8 cellular contexts compared by ENCODE assay signal in the genomic region with DNA sequence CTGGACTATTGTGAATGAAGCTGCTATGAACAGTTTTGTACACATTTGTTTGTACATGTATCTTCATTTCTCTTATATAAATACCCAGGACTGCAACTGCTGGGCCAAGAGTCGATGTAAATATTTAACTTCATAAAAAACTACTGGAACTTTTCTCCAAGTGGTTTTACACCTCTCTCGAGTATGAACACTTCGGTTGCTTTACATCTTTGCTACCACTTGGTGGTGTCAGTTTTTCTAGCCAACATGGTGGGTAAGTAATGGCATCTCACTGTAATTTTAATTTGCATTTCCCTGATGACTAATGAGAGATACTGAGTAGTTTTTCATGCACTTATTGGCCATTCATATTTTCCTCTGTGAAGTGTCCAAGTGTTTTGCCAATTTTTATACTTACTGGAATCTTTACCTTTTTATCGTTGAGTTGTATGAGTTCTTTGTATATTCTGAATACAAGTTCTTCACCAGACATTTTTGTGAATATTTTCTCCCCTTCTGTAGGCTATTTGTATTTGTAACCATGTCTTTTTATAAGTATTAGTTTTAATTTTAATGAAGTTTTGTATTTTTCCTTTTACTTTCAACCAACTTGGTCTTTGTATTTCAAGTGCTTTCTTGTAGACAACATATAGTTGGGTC. TPM values are rescaled to one million over a fixed set of nuclear protein-coding genes. Genes with fewer than 3 reads are reported as not detected.
DNase-seq lines count a peak whose midpoint lies in the region; ATAC-seq and TF ChIP-seq lines count a peak whose summit lies in the region.

No MANE protein-coding gene starts in this region.

- no peak overlapping the region for H3K4me3 ChIP-seq in AG04450 (ENCODE audit: low read depth, low read length)
- no peak overlapping the region for H3K4me3 ChIP-seq in GM12865 (ENCODE audit: low read depth, low read length)

- TF ChIP-seq CTCF in AG04450 (IDR thresholded peaks at IDR 0.05; ENCODE audit: low read depth, low read length) (peak; percentile 59), GM12865 (IDR thresholded peaks at IDR 0.05; ENCODE audit: insufficient read depth, low read depth, low read length, missing control alignments) (peak; percentile 42), WTC11 (IDR thresholded peaks at IDR 0.05) (no peak)

- DNase-seq in AG04450 (ENCODE audit: low read depth, low spot score) = no peak
- peak; percentile 40 for DNase-seq in GM12865 (ENCODE audit: low read depth)
- no peak for DNase-seq in WTC11 (ENCODE audit: low spot score)
- DNase-seq in left lobe of liver (ENCODE audit: low spot score) = no peak
- no peak for DNase-seq in activated CD4-positive, alpha-beta memory T cell treated with anti-CD3 and anti-CD28 coated beads for 36 hours

- H3K36me3 Mint-ChIP-seq in WTC11 = peaks cover 12% of the 10 kb centered on the region
- H3K36me3 Mint-ChIP-seq in activated CD4-positive, alpha-beta memory T cell treated with anti-CD3 and anti-CD28 coated beads for 36 hours = no peaks in the 10 kb centered on the region

- TF ChIP-seq RAD21 in Ishikawa (IDR thresholded peaks at IDR 0.05; ENCODE audit: low read depth) = peak; percentile 46; the same call in 1 of the 2 replicates

- CTCF ChIA-PET in AG04450 (lab: Charles Lee) = interaction anchor here (0.6 to 1.9 kb wide), 2 partner anchors 16 to 143 kb away, joined by 3 to 13 read pairs; no protein-coding TSS in a partner anchor
- CTCF ChIA-PET in WTC11 (lab: Charles Lee) = interaction anchor here (1.0 to 1.7 kb wide), 3 partner anchors 13 to 61 kb away, joined by 3 to 12 read pairs (median 7); no protein-coding TSS in a partner anchor
- CTCF ChIA-PET in activated CD4-positive, alpha-beta memory T cell treated with anti-CD3 and anti-CD28 coated beads for 36 hours (lab: Charles Lee) = interaction anchor here (0.8 to 2.5 kb wide), 3 partner anchors 12 to 143 kb away, joined by 3 to 15 read pairs (median 4); no protein-coding TSS in a partner anchor

- no peaks in the 10 kb centered on the region for H3K9me3 ChIP-seq in AG04450 (ENCODE audit: control insufficient read depth, insufficient read depth, low read length)

- H3K27me3 ChIP-seq in AG04450 (ENCODE audit: control insufficient read depth, insufficient read depth, low read length) = no peaks in the 10 kb centered on the region

- no peak overlapping the region for H3K27ac Mint-ChIP-seq in WTC11
- H3K27ac Mint-ChIP-seq in activated CD4-positive, alpha-beta memory T cell treated with anti-CD3 and anti-CD28 coated beads for 36 hours = no peak overlapping the region

- TF ChIP-seq EP300 in Ishikawa (IDR thresholded peaks at IDR 0.05; ENCODE audit: borderline replicate concordance) = no peak

- H3K27me3 Mint-ChIP-seq in WTC11 (ENCODE audit: low read depth) = no peaks in the 10 kb centered on the region
- H3K27me3 Mint-ChIP-seq in activated CD4-positive, alpha-beta memory T cell treated with anti-CD3 and anti-CD28 coated beads for 36 hours = peaks cover 4% of the 10 kb centered on the region

- intact Hi-C loops in activated CD4-positive, alpha-beta memory T cell treated with anti-CD3 and anti-CD28 coated beads for 36 hours (cut with micrococcal nuclease) = loop anchor here (5.0 kb wide), 1 partner anchor 148 kb away; no protein-coding TSS in a partner anchor

- ATAC-seq in WTC11 = peak; percentile 72
- ATAC-seq in left lobe of liver = peak; percentile 58
- no peak for ATAC-seq in GM21786 (IDR thresholded peaks at IDR 0.05; ENCODE audit: unreplicated experiment)
- ATAC-seq in GM21717 (IDR thresholded peaks at IDR 0.05; ENCODE audit: unreplicated experiment) = no peak

- peaks cover 5% of the 10 kb centered on the region for H3K4me1 Mint-ChIP-seq in WTC11
- H3K4me1 Mint-ChIP-seq in activated CD4-positive, alpha-beta memory T cell treated with anti-CD3 and anti-CD28 coated beads for 36 hours (ENCODE audit: low read depth) = no peaks in the 10 kb centered on the region

- no peak overlapping the region for H3K4me3 Mint-ChIP-seq in WTC11
- no peak overlapping the region for H3K4me3 Mint-ChIP-seq in activated CD4-positive, alpha-beta memory T cell treated with anti-CD3 and anti-CD28 coated beads for 36 hours

- POLR2A ChIA-PET in AG04450 (lab: Yijun Ruan, JAX) = no interaction called here
- POLR2A ChIA-PET in WTC11 (lab: Charles Lee) = no interaction called here
- POLR2A ChIA-PET in activated CD4-positive, alpha-beta memory T cell treated with anti-CD3 and anti-CD28 coated beads for 36 hours (lab: Charles Lee) = no interaction called here

- no peak overlapping the region for H3K27ac ChIP-seq in AG04450 (ENCODE audit: low read depth, low read length)

- H3K9me3 Mint-ChIP-seq in WTC11 = peaks cover 4% of the 10 kb centered on the region; the same call in 1 of the 2 replicates
- no peaks in the 10 kb centered on the region for H3K9me3 Mint-ChIP-seq in activated CD4-positive, alpha-beta memory T cell treated with anti-CD3 and anti-CD28 coated beads for 36 hours

TF ChIP-seq in Ishikawa, 13 proteins besides CTCF, POLR2A, EP300 and RAD21:
- TF ChIP-seq TAF1 (IDR thresholded peaks at IDR 0.05; ENCODE audit: low read depth) (no peak), EGR1 (IDR thresholded peaks at IDR 0.05) (no peak), ZBTB7A (IDR thresholded peaks at IDR 0.05; ENCODE audit: low read depth) (no peak)
- TF ChIP-seq, protein P1, sequence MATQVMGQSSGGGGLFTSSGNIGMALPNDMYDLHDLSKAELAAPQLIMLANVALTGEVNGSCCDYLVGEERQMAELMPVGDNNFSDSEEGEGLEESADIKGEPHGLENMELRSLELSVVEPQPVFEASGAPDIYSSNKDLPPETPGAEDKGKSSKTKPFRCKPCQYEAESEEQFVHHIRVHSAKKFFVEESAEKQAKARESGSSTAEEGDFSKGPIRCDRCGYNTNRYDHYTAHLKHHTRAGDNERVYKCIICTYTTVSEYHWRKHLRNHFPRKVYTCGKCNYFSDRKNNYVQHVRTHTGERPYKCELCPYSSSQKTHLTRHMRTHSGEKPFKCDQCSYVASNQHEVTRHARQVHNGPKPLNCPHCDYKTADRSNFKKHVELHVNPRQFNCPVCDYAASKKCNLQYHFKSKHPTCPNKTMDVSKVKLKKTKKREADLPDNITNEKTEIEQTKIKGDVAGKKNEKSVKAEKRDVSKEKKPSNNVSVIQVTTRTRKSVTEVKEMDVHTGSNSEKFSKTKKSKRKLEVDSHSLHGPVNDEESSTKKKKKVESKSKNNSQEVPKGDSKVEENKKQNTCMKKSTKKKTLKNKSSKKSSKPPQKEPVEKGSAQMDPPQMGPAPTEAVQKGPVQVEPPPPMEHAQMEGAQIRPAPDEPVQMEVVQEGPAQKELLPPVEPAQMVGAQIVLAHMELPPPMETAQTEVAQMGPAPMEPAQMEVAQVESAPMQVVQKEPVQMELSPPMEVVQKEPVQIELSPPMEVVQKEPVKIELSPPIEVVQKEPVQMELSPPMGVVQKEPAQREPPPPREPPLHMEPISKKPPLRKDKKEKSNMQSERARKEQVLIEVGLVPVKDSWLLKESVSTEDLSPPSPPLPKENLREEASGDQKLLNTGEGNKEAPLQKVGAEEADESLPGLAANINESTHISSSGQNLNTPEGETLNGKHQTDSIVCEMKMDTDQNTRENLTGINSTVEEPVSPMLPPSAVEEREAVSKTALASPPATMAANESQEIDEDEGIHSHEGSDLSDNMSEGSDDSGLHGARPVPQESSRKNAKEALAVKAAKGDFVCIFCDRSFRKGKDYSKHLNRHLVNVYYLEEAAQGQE (IDR thresholded peaks at IDR 0.05; ENCODE audit: low read depth) = no peak

TF ChIP-seq in WTC11, 78 proteins besides CTCF, POLR2A, EP300 and RAD21:
- TF ChIP-seq ZNF317 (CRISPR knock-in tag; IDR thresholded peaks at IDR 0.05; ENCODE audit: borderline replicate concordance, low read depth) (no peak), EMX1 (CRISPR knock-in tag; IDR thresholded peaks at IDR 0.05) (no peak), NR2C2 (CRISPR knock-in tag; IDR thresholded peaks at IDR 0.05) (no peak), CREM (CRISPR knock-in tag; IDR thresholded peaks at IDR 0.05) (no peak), ZNF232 (CRISPR knock-in tag; IDR thresholded peaks at IDR 0.05) (no peak)
- TF ChIP-seq, protein P2, sequence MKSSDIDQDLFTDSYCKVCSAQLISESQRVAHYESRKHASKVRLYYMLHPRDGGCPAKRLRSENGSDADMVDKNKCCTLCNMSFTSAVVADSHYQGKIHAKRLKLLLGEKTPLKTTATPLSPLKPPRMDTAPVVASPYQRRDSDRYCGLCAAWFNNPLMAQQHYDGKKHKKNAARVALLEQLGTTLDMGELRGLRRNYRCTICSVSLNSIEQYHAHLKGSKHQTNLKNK (CRISPR knock-in tag; IDR thresholded peaks at IDR 0.05) = no peak
- TF ChIP-seq, protein P3, sequence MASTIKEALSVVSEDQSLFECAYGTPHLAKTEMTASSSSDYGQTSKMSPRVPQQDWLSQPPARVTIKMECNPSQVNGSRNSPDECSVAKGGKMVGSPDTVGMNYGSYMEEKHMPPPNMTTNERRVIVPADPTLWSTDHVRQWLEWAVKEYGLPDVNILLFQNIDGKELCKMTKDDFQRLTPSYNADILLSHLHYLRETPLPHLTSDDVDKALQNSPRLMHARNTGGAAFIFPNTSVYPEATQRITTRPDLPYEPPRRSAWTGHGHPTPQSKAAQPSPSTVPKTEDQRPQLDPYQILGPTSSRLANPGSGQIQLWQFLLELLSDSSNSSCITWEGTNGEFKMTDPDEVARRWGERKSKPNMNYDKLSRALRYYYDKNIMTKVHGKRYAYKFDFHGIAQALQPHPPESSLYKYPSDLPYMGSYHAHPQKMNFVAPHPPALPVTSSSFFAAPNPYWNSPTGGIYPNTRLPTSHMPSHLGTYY (CRISPR knock-in tag; IDR thresholded peaks at IDR 0.05) = no peak

RNA-seq across cellular contexts. Expression of a gene that starts 44.4 kb away (rescaled TPM):
- polyA plus RNA-seq in AG04450 (2011; rRNA removed) = 0.96 and 1.1 TPM in 2 replicates
- polyA minus RNA-seq in AG04450 (2011; rRNA and poly(A)+ RNA removed) = 0.56 and 1.9 TPM in 2 replicates
- total RNA-seq in WTC11 (2021) (13.5 to 13.7 TPM (median 13.7 TPM) in 3 replicates), left lobe of liver (8.2 TPM)
- total RNA-seq in activated CD4-positive, alpha-beta memory T cell treated with anti-CD3 and anti-CD28 coated beads for 36 hours = under 1 TPM in 1 of 2 experiments, not detected in 1; 0.57 TPM

Comparison
In these comparisons a context has a peak if more than half of its experiments do, and no peak if none do; other contexts are left out.
1. ATAC-seq: peak in WTC11 (single experiment) and left lobe of liver (single experiment); none in GM21786 (single experiment) and GM21717 (single experiment).